ENCODE assay signal across 17 cellular contexts in genomic region chr14:100531591-100532121, GRCh38. TPM values are rescaled to one million over a fixed set of nuclear protein-coding genes. Genes with fewer than 3 reads are reported as not detected.
A peak's percentile ranks its signal among the peaks of the same experiment; 100 is the strongest.
DNase-seq lines count a peak whose midpoint lies in the region; ATAC-seq and TF ChIP-seq lines count a peak whose summit lies in the region.
"Had no signal": no experiment of that assay in that cellular context is flagged by ENCODE, and none has a peak within 500 bp of the region (broad histone marks: within the 10 kb centered on the region; RNA-seq: fewer than 3 reads in every experiment).

No MANE protein-coding gene starts in this region.

- no peak overlapping the region for H3K4me3 Mint-ChIP-seq in activated naive CD4-positive, alpha-beta T cell treated with anti-CD3 and anti-CD28 coated beads, Interleukin-2, amount 10 ng/mL, durations not matched to agents 7 days and 5 days
- H3K4me3 Mint-ChIP-seq in stimulated activated effector memory CD8-positive, alpha-beta T cell treated with anti-CD3 and anti-CD28 coated beads, Interleukin-12 subunit alpha, Interleukin-12 subunit beta, amount 100 ng/mL, for 72 hours = no peak overlapping the region
- H3K4me3 Mint-ChIP-seq: activated naive CD8-positive, alpha-beta T cell treated with anti-CD3 and anti-CD28 coated beads, Interleukin-2, amount 10 ng/mL, durations not matched to agents 7 days and 5 days; central memory CD8-positive, alpha-beta T cell; memory B cell; neural crest cell had no signal

- no peaks in the 10 kb centered on the region for H3K9me3 Mint-ChIP-seq in activated naive CD4-positive, alpha-beta T cell treated with anti-CD3 and anti-CD28 coated beads, Interleukin-2, amount 10 ng/mL, durations not matched to agents 7 days and 5 days
- no peaks in the 10 kb centered on the region for H3K9me3 Mint-ChIP-seq in stimulated activated effector memory CD8-positive, alpha-beta T cell treated with anti-CD3 and anti-CD28 coated beads, Interleukin-12 subunit alpha, Interleukin-12 subunit beta, amount 100 ng/mL, for 72 hours
- H3K9me3 Mint-ChIP-seq: activated naive CD8-positive, alpha-beta T cell treated with anti-CD3 and anti-CD28 coated beads, Interleukin-2, amount 10 ng/mL, durations not matched to agents 7 days and 5 days; central memory CD8-positive, alpha-beta T cell; memory B cell; neural crest cell had no signal

- H3K27me3 ChIP-seq in H7 (ENCODE audit: control insufficient read depth, insufficient read depth, low read length) (no peaks in the 10 kb centered on the region), right cardiac atrium (ENCODE audit: control insufficient read depth, insufficient read depth) (no peaks in the 10 kb centered on the region)

- 94% methylated on average over 10 of the region's 10 CpGs for WGBS in right cardiac atrium

- H3K4me3 ChIP-seq in H7 (ENCODE audit: insufficient read depth, low read depth, low read length) = no peak overlapping the region
- no peak overlapping the region for H3K4me3 ChIP-seq in right cardiac atrium (ENCODE audit: low read length)
- H3K4me3 ChIP-seq: SK-N-MC had no signal

- H3K4me1 ChIP-seq in right cardiac atrium (ENCODE audit: control insufficient read depth, insufficient read depth, low read length) = no peaks in the 10 kb centered on the region

- POLR2A ChIA-PET in HEK293T (lab: Yijun Ruan, JAX) = no interaction called here

- peak; percentile 17 for DNase-seq in activated naive CD4-positive, alpha-beta T cell treated with anti-CD3 and anti-CD28 coated beads, Interleukin-2, amount 10 ng/mL, durations not matched to agents 7 days and 5 days
- no peak for DNase-seq in activated naive CD4-positive, alpha-beta T cell treated with Interleukin-2 at 50 U/mL for 16 hours
- peak; percentile 28 for DNase-seq in H7
- peak; percentile 4 to 47 (median 24) for DNase-seq in right cardiac atrium
- DNase-seq in stimulated activated effector memory CD8-positive, alpha-beta T cell treated with anti-CD3 and anti-CD28 coated beads, Interleukin-12 subunit alpha, Interleukin-12 subunit beta, amount 100 ng/mL, for 72 hours (ENCODE audit: low spot score in 2 of 2) = peak; percentile 1 to 41
- no peak for DNase-seq in mucosa of gallbladder (ENCODE audit: low spot score)
- DNase-seq in anterior cingulate cortex (lab: John Stamatoyannopoulos, UW) = no peak
- no peak for DNase-seq in HEK293T (ENCODE audit: extremely low spot score)
- DNase-seq: activated naive CD8-positive, alpha-beta T cell treated with anti-CD3 and anti-CD28 coated beads, Interleukin-2, amount 10 ng/mL, durations not matched to agents 7 days and 5 days; COR-L47; foreskin melanocyte; NCI-H1694; NCI-H510A had no signal

- no peak for ATAC-seq in right cardiac atrium
- ATAC-seq in stimulated activated effector memory CD8-positive, alpha-beta T cell treated with anti-CD3 and anti-CD28 coated beads, Interleukin-12 subunit alpha, Interleukin-12 subunit beta, amount 100 ng/mL, for 72 hours = no peak

- no peaks in the 10 kb centered on the region for H3K9me3 ChIP-seq in right cardiac atrium (ENCODE audit: control insufficient read depth, low read length)

- no peak overlapping the region for H3K27ac ChIP-seq in right cardiac atrium (ENCODE audit: low read length)
- H3K27ac ChIP-seq: SK-N-MC had no signal

- peaks cover 3% of the 10 kb centered on the region for H3K27me3 Mint-ChIP-seq in activated naive CD4-positive, alpha-beta T cell treated with anti-CD3 and anti-CD28 coated beads, Interleukin-2, amount 10 ng/mL, durations not matched to agents 7 days and 5 days
- H3K27me3 Mint-ChIP-seq: activated naive CD8-positive, alpha-beta T cell treated with anti-CD3 and anti-CD28 coated beads, Interleukin-2, amount 10 ng/mL, durations not matched to agents 7 days and 5 days; central memory CD8-positive, alpha-beta T cell; memory B cell had no signal

- intact Hi-C loops in right cardiac atrium (cut with DNase I) = no loop called here

- no peaks in the 10 kb centered on the region for H3K36me3 Mint-ChIP-seq in activated naive CD4-positive, alpha-beta T cell treated with anti-CD3 and anti-CD28 coated beads, Interleukin-2, amount 10 ng/mL, durations not matched to agents 7 days and 5 days
- H3K36me3 Mint-ChIP-seq in stimulated activated effector memory CD8-positive, alpha-beta T cell treated with anti-CD3 and anti-CD28 coated beads, Interleukin-12 subunit alpha, Interleukin-12 subunit beta, amount 100 ng/mL, for 72 hours = no peaks in the 10 kb centered on the region

- H3K27ac Mint-ChIP-seq in activated naive CD4-positive, alpha-beta T cell treated with anti-CD3 and anti-CD28 coated beads, Interleukin-2, amount 10 ng/mL, durations not matched to agents 7 days and 5 days = no peak overlapping the region
- no peak overlapping the region for H3K27ac Mint-ChIP-seq in stimulated activated effector memory CD8-positive, alpha-beta T cell treated with anti-CD3 and anti-CD28 coated beads, Interleukin-12 subunit alpha, Interleukin-12 subunit beta, amount 100 ng/mL, for 72 hours
- H3K27ac Mint-ChIP-seq: activated naive CD8-positive, alpha-beta T cell treated with anti-CD3 and anti-CD28 coated beads, Interleukin-2, amount 10 ng/mL, durations not matched to agents 7 days and 5 days; memory B cell had no signal

- H3K4me1 Mint-ChIP-seq in activated naive CD4-positive, alpha-beta T cell treated with anti-CD3 and anti-CD28 coated beads, Interleukin-2, amount 10 ng/mL, durations not matched to agents 7 days and 5 days = peaks cover 9% of the 10 kb centered on the region
- H3K4me1 Mint-ChIP-seq in stimulated activated effector memory CD8-positive, alpha-beta T cell treated with anti-CD3 and anti-CD28 coated beads, Interleukin-12 subunit alpha, Interleukin-12 subunit beta, amount 100 ng/mL, for 72 hours = no peaks in the 10 kb centered on the region
- H3K4me1 Mint-ChIP-seq: central memory CD8-positive, alpha-beta T cell; memory B cell had no signal

- CTCF ChIA-PET in activated naive CD4-positive, alpha-beta T cell treated with anti-CD3 and anti-CD28 coated beads, Interleukin-2, amount 10 ng/mL, durations not matched to agents 7 days and 5 days (lab: Charles Lee) = interaction anchor here (1.1 to 2.8 kb wide), 3 partner anchors 10 to 121 kb away, joined by 3 to 9 read pairs (median 4); no protein-coding TSS in a partner anchor
- CTCF ChIA-PET in HEK293T (lab: Yijun Ruan, JAX) = interaction anchor here (0.6 kb wide), 1 partner anchor 58 kb away, joined by 3 read pairs; no protein-coding TSS in a partner anchor

- peaks cover 2% of the 10 kb centered on the region for H3K36me3 ChIP-seq in H7 (replicated peaks; ENCODE audit: control insufficient read depth, insufficient read depth, low read length)

TF ChIP-seq in HEK293T, 16 proteins besides CTCF, POLR2A, EP300 and RAD21:
- no peak for TF ChIP-seq L3MBTL2 (conservative IDR thresholded peaks at IDR 0.05)
- no peak for TF ChIP-seq CTBP1 (IDR thresholded peaks at IDR 0.05; ENCODE audit: borderline replicate concordance)
- TF ChIP-seq LEF1 (IDR thresholded peaks at IDR 0.05; ENCODE audit: borderline replicate concordance) = no peak
- no peak for TF ChIP-seq FOXA1 (IDR thresholded peaks at IDR 0.05)
- TF ChIP-seq TARDBP (IDR thresholded peaks at IDR 0.05) = no peak
- TF ChIP-seq ELF4 (IDR thresholded peaks at IDR 0.05) = no peak
- no peak for TF ChIP-seq PKNOX1 (IDR thresholded peaks at IDR 0.05)
- no peak for TF ChIP-seq BHLHE40 (IDR thresholded peaks at IDR 0.05; ENCODE audit: borderline replicate concordance)
- TF ChIP-seq SP1 (IDR thresholded peaks at IDR 0.05) = no peak
- no peak for TF ChIP-seq SUZ12 (IDR thresholded peaks at IDR 0.05)
- no peak for TF ChIP-seq ZNF384 (IDR thresholded peaks at IDR 0.05)
- no peak for TF ChIP-seq FOXK2 (IDR thresholded peaks at IDR 0.05)
- TF ChIP-seq HDGF (IDR thresholded peaks at IDR 0.05; ENCODE audit: borderline replicate concordance) = no peak
- no peak for TF ChIP-seq ARNT (IDR thresholded peaks at IDR 0.05)
- TF ChIP-seq NFRKB (IDR thresholded peaks at IDR 0.05) = no peak
- TF ChIP-seq FOXM1 (IDR thresholded peaks at IDR 0.05; ENCODE audit: borderline replicate concordance) = no peak

RNA-seq across cellular contexts. Expression of gene BEGAIN, which starts 55.6 kb away (rescaled TPM):
- total RNA-seq in H7 (2014; rRNA removed; shearing (Covaris generic)) = 1.3 and 3.3 TPM in 2 replicates
- 1 to 10 TPM; 1.4 to 2.7 (median 2.0) TPM for total RNA-seq in right cardiac atrium
- polyA plus RNA-seq in right cardiac atrium = 1.4 TPM
- total RNA-seq in mucosa of gallbladder = 4.5 TPM

Comparison
In these comparisons a context has a peak if more than half of its experiments do, and no peak if none do; other contexts are left out.
1. DNase-seq: peak in activated naive CD4-positive, alpha-beta T cell treated with anti-CD3 and anti-CD28 coated beads, Interleukin-2, amount 10 ng/mL, durations not matched to agents 7 days and 5 days (single experiment), H7 (single experiment), right cardiac atrium (3 of 3) and stimulated activated effector memory CD8-positive, alpha-beta T cell treated with anti-CD3 and anti-CD28 coated beads, Interleukin-12 subunit alpha, Interleukin-12 subunit beta, amount 100 ng/mL, for 72 hours (2 of 2); none in activated naive CD4-positive, alpha-beta T cell treated with Interleukin-2 at 50 U/mL for 16 hours (single experiment), mucosa of gallbladder (single experiment), anterior cingulate cortex (0 of 58) and HEK293T (single experiment).